Comparison of ENCODE assay signal across 2 cellular contexts in the genomic region with DNA sequence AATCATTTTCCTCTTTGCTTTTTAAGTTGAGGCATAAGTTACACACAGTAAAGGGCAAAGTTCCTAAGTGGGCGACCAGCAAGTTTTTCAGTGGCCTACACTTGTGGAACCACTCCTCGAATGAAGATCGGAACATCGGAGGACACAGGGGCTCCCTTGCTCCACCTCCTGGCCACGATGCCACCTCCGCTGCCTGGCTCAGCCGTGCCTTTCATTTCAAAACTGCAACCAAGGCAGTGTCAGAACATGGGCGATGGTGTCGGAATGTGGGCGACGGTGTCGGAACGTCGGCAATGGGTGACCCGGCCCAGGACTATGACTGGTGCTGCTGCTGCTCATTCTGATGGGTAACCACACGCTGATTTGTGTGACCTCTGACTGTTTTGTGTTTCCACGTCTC.
A peak's percentile ranks its signal among the peaks of the same experiment; 100 is the strongest.
TF ChIP-seq lines count a peak whose summit lies in the region.

No MANE protein-coding gene starts in this region.

TF ChIP-seq in SK-N-SH, 30 proteins besides CTCF, POLR2A, EP300 and RAD21 (continued from another document):
- TF ChIP-seq, protein P1, sequence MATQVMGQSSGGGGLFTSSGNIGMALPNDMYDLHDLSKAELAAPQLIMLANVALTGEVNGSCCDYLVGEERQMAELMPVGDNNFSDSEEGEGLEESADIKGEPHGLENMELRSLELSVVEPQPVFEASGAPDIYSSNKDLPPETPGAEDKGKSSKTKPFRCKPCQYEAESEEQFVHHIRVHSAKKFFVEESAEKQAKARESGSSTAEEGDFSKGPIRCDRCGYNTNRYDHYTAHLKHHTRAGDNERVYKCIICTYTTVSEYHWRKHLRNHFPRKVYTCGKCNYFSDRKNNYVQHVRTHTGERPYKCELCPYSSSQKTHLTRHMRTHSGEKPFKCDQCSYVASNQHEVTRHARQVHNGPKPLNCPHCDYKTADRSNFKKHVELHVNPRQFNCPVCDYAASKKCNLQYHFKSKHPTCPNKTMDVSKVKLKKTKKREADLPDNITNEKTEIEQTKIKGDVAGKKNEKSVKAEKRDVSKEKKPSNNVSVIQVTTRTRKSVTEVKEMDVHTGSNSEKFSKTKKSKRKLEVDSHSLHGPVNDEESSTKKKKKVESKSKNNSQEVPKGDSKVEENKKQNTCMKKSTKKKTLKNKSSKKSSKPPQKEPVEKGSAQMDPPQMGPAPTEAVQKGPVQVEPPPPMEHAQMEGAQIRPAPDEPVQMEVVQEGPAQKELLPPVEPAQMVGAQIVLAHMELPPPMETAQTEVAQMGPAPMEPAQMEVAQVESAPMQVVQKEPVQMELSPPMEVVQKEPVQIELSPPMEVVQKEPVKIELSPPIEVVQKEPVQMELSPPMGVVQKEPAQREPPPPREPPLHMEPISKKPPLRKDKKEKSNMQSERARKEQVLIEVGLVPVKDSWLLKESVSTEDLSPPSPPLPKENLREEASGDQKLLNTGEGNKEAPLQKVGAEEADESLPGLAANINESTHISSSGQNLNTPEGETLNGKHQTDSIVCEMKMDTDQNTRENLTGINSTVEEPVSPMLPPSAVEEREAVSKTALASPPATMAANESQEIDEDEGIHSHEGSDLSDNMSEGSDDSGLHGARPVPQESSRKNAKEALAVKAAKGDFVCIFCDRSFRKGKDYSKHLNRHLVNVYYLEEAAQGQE (IDR thresholded peaks at IDR 0.05; ENCODE audit: low read depth, low read length) = no peak
- peak; percentile 15; the same call in 1 of the 2 replicates for TF ChIP-seq SMC3 (IDR thresholded peaks at IDR 0.05; ENCODE audit: low read depth, low read length)
- no peak for TF ChIP-seq JUND (IDR thresholded peaks at IDR 0.05)
- TF ChIP-seq FOSL2 (IDR thresholded peaks at IDR 0.05; ENCODE audit: borderline replicate concordance, low read depth) = no peak
- no peak for TF ChIP-seq CHD2 (IDR thresholded peaks at IDR 0.05; ENCODE audit: low read length, partially characterized antibody)

TF ChIP-seq in SK-N-SH treated with all-trans-retinoic acid at 6 μM for 48 hours, 23 proteins besides CTCF, POLR2A, EP300 and RAD21 (continued from another document):
- no peak for TF ChIP-seq POU6F1 (CRISPR knock-in tag; IDR thresholded peaks at IDR 0.05; ENCODE audit: borderline replicate concordance, low read depth)
- no peak for TF ChIP-seq CSDC2 (CRISPR knock-in tag; IDR thresholded peaks at IDR 0.05)
- TF ChIP-seq ZFP3 (CRISPR knock-in tag; IDR thresholded peaks at IDR 0.05) = no peak
- no peak for TF ChIP-seq CSRNP3 (CRISPR knock-in tag; IDR thresholded peaks at IDR 0.05)
- TF ChIP-seq TCF4 (CRISPR knock-in tag; IDR thresholded peaks at IDR 0.05; ENCODE audit: borderline replicate concordance) = no peak
- no peak for TF ChIP-seq RARB (CRISPR knock-in tag; IDR thresholded peaks at IDR 0.05)
- TF ChIP-seq ESRRG (CRISPR knock-in tag; IDR thresholded peaks at IDR 0.05) = no peak
- TF ChIP-seq, protein P2, sequence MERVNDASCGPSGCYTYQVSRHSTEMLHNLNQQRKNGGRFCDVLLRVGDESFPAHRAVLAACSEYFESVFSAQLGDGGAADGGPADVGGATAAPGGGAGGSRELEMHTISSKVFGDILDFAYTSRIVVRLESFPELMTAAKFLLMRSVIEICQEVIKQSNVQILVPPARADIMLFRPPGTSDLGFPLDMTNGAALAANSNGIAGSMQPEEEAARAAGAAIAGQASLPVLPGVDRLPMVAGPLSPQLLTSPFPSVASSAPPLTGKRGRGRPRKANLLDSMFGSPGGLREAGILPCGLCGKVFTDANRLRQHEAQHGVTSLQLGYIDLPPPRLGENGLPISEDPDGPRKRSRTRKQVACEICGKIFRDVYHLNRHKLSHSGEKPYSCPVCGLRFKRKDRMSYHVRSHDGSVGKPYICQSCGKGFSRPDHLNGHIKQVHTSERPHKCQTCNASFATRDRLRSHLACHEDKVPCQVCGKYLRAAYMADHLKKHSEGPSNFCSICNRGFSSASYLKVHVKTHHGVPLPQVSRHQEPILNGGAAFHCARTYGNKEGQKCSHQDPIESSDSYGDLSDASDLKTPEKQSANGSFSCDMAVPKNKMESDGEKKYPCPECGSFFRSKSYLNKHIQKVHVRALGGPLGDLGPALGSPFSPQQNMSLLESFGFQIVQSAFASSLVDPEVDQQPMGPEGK (CRISPR knock-in tag; IDR thresholded peaks at IDR 0.05; ENCODE audit: borderline replicate concordance) = no peak
- no peak for TF ChIP-seq ZFP30 (CRISPR knock-in tag; IDR thresholded peaks at IDR 0.05)
- TF ChIP-seq TSHZ2 (CRISPR knock-in tag; IDR thresholded peaks at IDR 0.05) = no peak
- no peak for TF ChIP-seq ZNF8 (CRISPR knock-in tag; IDR thresholded peaks at IDR 0.05)
